27 cellular contexts compared by ENCODE assay signal in genomic region chr2:17422066-17422465, GRCh38.
DNase-seq lines count a peak whose midpoint lies in the region; ATAC-seq, FAIRE-seq and TF ChIP-seq lines count a peak whose summit lies in the region.
"Had no signal": no experiment of that assay in that cellular context is flagged by ENCODE, and none has a peak within 500 bp of the region (broad histone marks: within the 10 kb centered on the region; RNA-seq: fewer than 3 reads in every experiment).

No MANE protein-coding gene starts in this region.

- peak overlapping the region; percentile 19 for H2AFZ ChIP-seq in keratinocyte (ENCODE audit: control insufficient read depth, low read length)

- no peak overlapping the region for H3K27ac ChIP-seq in keratinocyte (ENCODE audit: control insufficient read depth, insufficient read depth, low read length)
- H3K27ac ChIP-seq: BLaER1 treated with 17β-estradiol and CSF1 and Interleukin-3, amounts not matched to agents 10 nM and 100 nM; KMS-11; SJSA1 had no signal

- H3K36me3 ChIP-seq in keratinocyte (ENCODE audit: control insufficient read depth in 2 of 2, extremely low read depth in 1 of 2, insufficient read depth in 2 of 2, low read length in 2 of 2), result no peaks in the 10 kb centered on the region
- H3K36me3 ChIP-seq: BLaER1 treated with 17β-estradiol and CSF1 and Interleukin-3, amounts not matched to agents 10 nM and 100 nM; SJSA1 had no signal

- intact Hi-C loops in posterior cingulate gyrus (cut with DNase I), result no loop called here

- ATAC-seq in GM21717 (IDR thresholded peaks at IDR 0.05; ENCODE audit: unreplicated experiment), result no peak
- ATAC-seq: HCT116, Right ventricle myocardium inferior had no signal

- FAIRE-seq in RCC 7860 (lab: Jason Lieb, UNC), result peak; percentile 32
- FAIRE-seq in keratinocyte (lab: Jason Lieb, UNC), result peak; percentile 20
- FAIRE-seq: GM12891, GM18507 had no signal

- no peaks in the 10 kb centered on the region for H4K20me1 ChIP-seq in keratinocyte (ENCODE audit: control insufficient read depth, extremely low read depth, insufficient read depth, low read length)
- H4K20me1 ChIP-seq: BLaER1 treated with 17β-estradiol and CSF1 and Interleukin-3, amounts not matched to agents 10 nM and 100 nM had no signal

- no peaks in the 10 kb centered on the region for H3K9me3 ChIP-seq in keratinocyte (ENCODE audit: control insufficient read depth, low read depth, low read length)
- H3K9me3 ChIP-seq: BLaER1 treated with 17β-estradiol and CSF1 and Interleukin-3, amounts not matched to agents 10 nM and 100 nM; Caco-2; SJSA1 had no signal

- no peak overlapping the region for H3K9ac ChIP-seq in keratinocyte (ENCODE audit: control insufficient read depth, extremely low read depth, insufficient read depth, low read length)
- H3K9ac ChIP-seq: BLaER1 treated with 17β-estradiol and CSF1 and Interleukin-3, amounts not matched to agents 10 nM and 100 nM; KMS-11 had no signal

- H3K79me2 ChIP-seq in keratinocyte (ENCODE audit: control insufficient read depth, insufficient read depth, low read length), result no peaks in the 10 kb centered on the region

- DNase-seq in RCC 7860 (ENCODE audit: low spot score) (peak; percentile 56), dedifferentiated amniotic fluid mesenchymal stem cell (ENCODE audit: extremely low spot score) (peak; percentile 28), keratinocyte (ENCODE audit: low read depth, low spot score) (no peak), stromal cell of bone marrow (ENCODE audit: low read depth) (peak; percentile 64), amygdala (lab: John Stamatoyannopoulos, UW) (no peak), posterior cingulate gyrus (no peak), HK-2 (ENCODE audit: unreplicated experiment) (no peak)
- DNase-seq: Caco-2; CD4-positive, alpha-beta memory T cell; DMS153; GOT3; IMR-90; MV-4-11; NCI-H1105 treated with DMSO at 0.1 percent for 48 hours; NCI-H1694; NCI-H2081; NCI-H2171; NCI-H345; OCI-M1 had no signal

- H3K27me3 ChIP-seq in keratinocyte (ENCODE audit: control insufficient read depth, extremely low read depth, insufficient read depth, low read length), result no peaks in the 10 kb centered on the region
- H3K27me3 ChIP-seq: BLaER1 treated with 17β-estradiol and CSF1 and Interleukin-3, amounts not matched to agents 10 nM and 100 nM; SJSA1 had no signal

- no peak for TF ChIP-seq CTCF in keratinocyte (optimal IDR thresholded peaks at IDR 0.05 in 1 of 3, IDR thresholded peaks at IDR 0.05 in 1 of 3, conservative IDR thresholded peaks at IDR 0.05 in 1 of 3; ENCODE audit: extremely low read depth in 1 of 3, insufficient read depth in 2 of 3, low read length in 3 of 3)

- no peak overlapping the region for H3K4me3 ChIP-seq in keratinocyte (ENCODE audit: control insufficient read depth in 2 of 3, extremely low read depth in 1 of 3, insufficient read depth in 2 of 3, low read depth in 1 of 3, low read length in 3 of 3)
- H3K4me3 ChIP-seq: BLaER1 treated with 17β-estradiol and CSF1 and Interleukin-3, amounts not matched to agents 10 nM and 100 nM; SJSA1 had no signal

- H3K4me2 ChIP-seq in keratinocyte (ENCODE audit: control insufficient read depth, extremely low read depth, insufficient read depth, low read depth, low read length), result no peak overlapping the region
- H3K4me2 ChIP-seq: BLaER1 treated with 17β-estradiol and CSF1 and Interleukin-3, amounts not matched to agents 10 nM and 100 nM; KMS-11 had no signal

- no peaks in the 10 kb centered on the region for H3K9me1 ChIP-seq in keratinocyte (ENCODE audit: control insufficient read depth, extremely low read depth, insufficient read depth, low read length)

- dilution Hi-C loops in keratinocyte (cut with MboI; ENCODE audit: extremely low pct_ligation_motif_present, low sequenced_read_pairs), result no loop called here

- H3K4me1 ChIP-seq in keratinocyte (ENCODE audit: control insufficient read depth, extremely low read depth, insufficient read depth, low read length), result peaks cover 17% of the 10 kb centered on the region
- H3K4me1 ChIP-seq: BLaER1 treated with 17β-estradiol and CSF1 and Interleukin-3, amounts not matched to agents 10 nM and 100 nM; Caco-2 had no signal

Comparison
In these comparisons a context has a peak if more than half of its experiments do, and no peak if none do; other contexts are left out.
1. DNase-seq: peak in RCC 7860 (single experiment), dedifferentiated amniotic fluid mesenchymal stem cell (single experiment) and stromal cell of bone marrow (single experiment); none in keratinocyte (single experiment), amygdala (0 of 56), posterior cingulate gyrus (0 of 10) and HK-2 (single experiment).